16 cellular contexts compared by ENCODE assay signal in the genomic region with DNA sequence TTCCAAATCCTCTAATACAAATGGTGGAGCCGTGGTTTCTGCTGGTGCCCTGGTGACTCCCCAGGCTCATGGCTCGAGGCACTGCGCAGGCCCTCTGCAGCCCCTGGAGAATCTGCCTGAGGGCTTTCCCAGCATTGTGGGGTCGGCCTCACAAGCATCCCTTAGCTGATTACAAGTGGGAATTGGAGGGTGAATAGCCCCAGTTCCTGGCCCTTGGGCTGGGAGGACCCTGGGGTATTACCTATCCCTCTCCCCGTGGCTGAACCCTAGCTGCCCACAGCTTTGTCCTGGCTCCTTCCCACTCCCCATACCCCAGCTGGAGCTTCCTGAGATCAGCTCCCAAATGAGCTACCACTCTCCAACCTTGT.
DNase-seq lines count a peak whose midpoint lies in the region; ATAC-seq, FAIRE-seq and TF ChIP-seq lines count a peak whose summit lies in the region.
"Had no signal": no experiment of that assay in that cellular context is flagged by ENCODE, and none has a peak within 500 bp of the region (broad histone marks: within the 10 kb centered on the region; RNA-seq: fewer than 3 reads in every experiment).

No MANE protein-coding gene starts in this region.

- no peak for ATAC-seq in activated CD8-positive, alpha-beta memory T cell treated with anti-CD3 and anti-CD28 coated beads, Interleukin-2, amount 10 ng/mL, durations not matched to agents 7 days and 5 days

- H3K4me1 Mint-ChIP-seq in activated CD8-positive, alpha-beta memory T cell treated with anti-CD3 and anti-CD28 coated beads, Interleukin-2, amount 10 ng/mL, durations not matched to agents 7 days and 5 days = peaks cover 15% of the 10 kb centered on the region
- peaks cover 10 to 17% (median 16%) of the 10 kb centered on the region in 4 donors for H3K4me1 Mint-ChIP-seq in CD4-positive, alpha-beta memory T cell

- H3K9me3 ChIP-seq in H1 (ENCODE audit: insufficient read depth in 2 of 2, low read depth in 1 of 2, low read length in 1 of 2) = peaks cover 0 to 3% of the 10 kb centered on the region in 2 experiments; a peak in 1 of 4 replicates
- H3K9me3 ChIP-seq in neuronal stem cell (replicated peaks in 1 of 2; ENCODE audit: control insufficient read depth in 2 of 2, insufficient read depth in 1 of 2, low read depth in 1 of 2, low read length in 2 of 2) = peaks cover 0 to 2% of the 10 kb centered on the region in 2 donors
- H3K9me3 ChIP-seq in CD4-positive, alpha-beta memory T cell (ENCODE audit: control insufficient read depth in 1 of 2, low read length in 2 of 2) = no peaks in the 10 kb centered on the region
- H3K9me3 ChIP-seq: BLaER1 treated with 17β-estradiol and CSF1 and Interleukin-3, amounts not matched to agents 10 nM and 100 nM; Caco-2 had no signal

- no peaks in the 10 kb centered on the region for H3K23me2 ChIP-seq in H1 (ENCODE audit: low read depth, low read length)

- no peak for FAIRE-seq in H1 (lab: Jason Lieb, UNC)
- FAIRE-seq: D721Med, GM12892 had no signal

- H3K36me3 Mint-ChIP-seq in activated CD8-positive, alpha-beta memory T cell treated with anti-CD3 and anti-CD28 coated beads, Interleukin-2, amount 10 ng/mL, durations not matched to agents 7 days and 5 days = no peaks in the 10 kb centered on the region
- no peaks in the 10 kb centered on the region for H3K36me3 Mint-ChIP-seq in CD4-positive, alpha-beta memory T cell
- H3K36me3 Mint-ChIP-seq: CD4-positive, CD25-positive, alpha-beta regulatory T cell had no signal

- H3K14ac ChIP-seq in H1 (ENCODE audit: insufficient read length) (no peak overlapping the region), neuronal stem cell (ENCODE audit: low read length) (no peak overlapping the region)

- H3K4me3 Mint-ChIP-seq in activated CD8-positive, alpha-beta memory T cell treated with anti-CD3 and anti-CD28 coated beads, Interleukin-2, amount 10 ng/mL, durations not matched to agents 7 days and 5 days = no peak overlapping the region
- no peak overlapping the region for H3K4me3 Mint-ChIP-seq in CD4-positive, alpha-beta memory T cell
- H3K4me3 Mint-ChIP-seq: B cell; CD4-positive, CD25-positive, alpha-beta regulatory T cell; H9 had no signal

- no peak overlapping the region for H2BK15ac ChIP-seq in H1 (ENCODE audit: low read length)
- H2BK15ac ChIP-seq in neuronal stem cell (ENCODE audit: low read length) = no peak overlapping the region

- H3K27ac ChIP-seq in H1 (ENCODE audit: low read depth, low read length) (no peak overlapping the region), neuronal stem cell (replicated peaks; ENCODE audit: low read length) (no peak overlapping the region), brain microvascular endothelial cell (no peak overlapping the region)
- H3K27ac ChIP-seq in CD4-positive, alpha-beta memory T cell (ENCODE audit: low read depth, low read length) = no peak overlapping the region
- H3K27ac ChIP-seq: BLaER1 treated with 17β-estradiol and CSF1 and Interleukin-3, amounts not matched to agents 10 nM and 100 nM had no signal

- H2AFZ ChIP-seq in H1 (ENCODE audit: low read length) (peak overlapping the region; percentile 47; the same call in 1 of the 2 replicates), neuronal stem cell (ENCODE audit: low read length) (no peak overlapping the region)

- no peak overlapping the region for H4K8ac ChIP-seq in H1 (ENCODE audit: extremely low read depth, insufficient read depth, low read length)
- H4K8ac ChIP-seq in neuronal stem cell (ENCODE audit: low read depth, low read length) = no peak overlapping the region

- H3K27me3 ChIP-seq in H1 (replicated peaks in 1 of 4; ENCODE audit: control insufficient read depth in 3 of 4, extremely low read depth in 1 of 4, insufficient read depth in 3 of 4, low read length in 3 of 4) (no peaks in the 10 kb centered on the region), neuronal stem cell (ENCODE audit: control insufficient read depth in 3 of 3, insufficient read depth in 3 of 3, low read depth in 1 of 3, low read length in 3 of 3) (peaks cover 0 to 2% (median 0%) of the 10 kb centered on the region in 3 experiments), brain microvascular endothelial cell (replicated peaks) (no peaks in the 10 kb centered on the region)
- no peaks in the 10 kb centered on the region for H3K27me3 ChIP-seq in CD4-positive, alpha-beta memory T cell (ENCODE audit: insufficient read depth, low read length)
- H3K27me3 ChIP-seq: BLaER1 treated with 17β-estradiol and CSF1 and Interleukin-3, amounts not matched to agents 10 nM and 100 nM had no signal

- TF ChIP-seq CTCF in H1 (IDR thresholded peaks at IDR 0.05; ENCODE audit: control extremely low read depth in 1 of 3, insufficient read depth in 1 of 3, low read depth in 1 of 3, low read length in 3 of 3) = no peak
- TF ChIP-seq CTCF in brain microvascular endothelial cell (IDR thresholded peaks at IDR 0.05; ENCODE audit: low read depth, low read length, missing control alignments) = no peak

- H3K9me3 Mint-ChIP-seq in activated CD8-positive, alpha-beta memory T cell treated with anti-CD3 and anti-CD28 coated beads, Interleukin-2, amount 10 ng/mL, durations not matched to agents 7 days and 5 days (ENCODE audit: low read depth) = no peaks in the 10 kb centered on the region
- H3K9me3 Mint-ChIP-seq in CD4-positive, alpha-beta memory T cell = no peaks in the 10 kb centered on the region
- H3K9me3 Mint-ChIP-seq: CD4-positive, CD25-positive, alpha-beta regulatory T cell; H9 had no signal

- H3K4me3 ChIP-seq in H1 (ENCODE audit: extremely low read depth in 1 of 4, insufficient read depth in 2 of 4, low read depth in 3 of 4, low read length in 4 of 4) (no peak overlapping the region), neuronal stem cell (ENCODE audit: low read length in 2 of 2) (no peak overlapping the region), brain microvascular endothelial cell (ENCODE audit: low read depth, low read length) (no peak overlapping the region)
- no peak overlapping the region for H3K4me3 ChIP-seq in CD4-positive, alpha-beta memory T cell (ENCODE audit: low read length in 2 of 2)
- H3K4me3 ChIP-seq: BLaER1 treated with 17β-estradiol and CSF1 and Interleukin-3, amounts not matched to agents 10 nM and 100 nM had no signal

- H2BK12ac ChIP-seq in H1 (ENCODE audit: low read depth, low read length) = no peak overlapping the region
- H2BK12ac ChIP-seq in neuronal stem cell (ENCODE audit: low read length) = no peak overlapping the region

- in situ Hi-C loops in brain microvascular endothelial cell (cut with HindIII; ENCODE audit: low pct_ligation_motif_present, low sequenced_read_pairs) = no loop called here

- no peaks in the 10 kb centered on the region for H3K79me2 ChIP-seq in H1 (ENCODE audit: control insufficient read depth in 1 of 2, insufficient read depth in 2 of 2, low read length in 2 of 2)

- no peaks in the 10 kb centered on the region for H3K27me3 Mint-ChIP-seq in activated CD8-positive, alpha-beta memory T cell treated with anti-CD3 and anti-CD28 coated beads, Interleukin-2, amount 10 ng/mL, durations not matched to agents 7 days and 5 days
- H3K27me3 Mint-ChIP-seq in CD4-positive, alpha-beta memory T cell = no peaks in the 10 kb centered on the region
- H3K27me3 Mint-ChIP-seq: B cell; CD4-positive, CD25-positive, alpha-beta regulatory T cell had no signal

- H2AK5ac ChIP-seq in H1 (ENCODE audit: low read depth, low read length) = no peak overlapping the region
- peak overlapping the region; percentile 5 for H2AK5ac ChIP-seq in neuronal stem cell (ENCODE audit: low read depth, low read length)

- TF ChIP-seq POLR2A in H1 (IDR thresholded peaks at IDR 0.05; ENCODE audit: control extremely low read depth in 1 of 2, low read depth in 2 of 2, low read length in 2 of 2) = no peak

- H4K91ac ChIP-seq in H1 (replicated peaks; ENCODE audit: insufficient read length, low read length) (no peak overlapping the region), neuronal stem cell (ENCODE audit: low read depth, low read length, poor library complexity) (no peak overlapping the region)

- no peak for TF ChIP-seq EP300 in H1 (IDR thresholded peaks at IDR 0.05; ENCODE audit: borderline replicate concordance in 1 of 2, low read depth in 2 of 2, low read length in 2 of 2)

- 96% methylated on average over 5 of the region's 5 CpGs; no CpG with 5 or more reads in 1 of the 2 experiments for WGBS in H1 (ENCODE audit: extremely low coverage in 1 of 2, insufficient coverage in 1 of 2, insufficient read length in 1 of 2, insufficient replicate concordance in 2 of 2, low coverage in 1 of 2, low lambda C conversion rate in 2 of 2, missing lambda C conversion rate in 1 of 2), 2 experiments
- no CpG with 5 or more reads among the region's 5 CpGs for WGBS in neuronal stem cell (ENCODE audit: extremely low coverage in 2 of 2, insufficient read length in 2 of 2, insufficient replicate concordance in 1 of 2), 2 donors

- H3K23ac ChIP-seq in H1 (ENCODE audit: insufficient read length) (no peak overlapping the region), neuronal stem cell (ENCODE audit: low read depth, low read length, poor library complexity) (no peak overlapping the region)

- CTCF ChIA-PET in activated CD8-positive, alpha-beta memory T cell treated with anti-CD3 and anti-CD28 coated beads, Interleukin-2, amount 10 ng/mL, durations not matched to agents 7 days and 5 days (lab: Charles Lee) = no interaction called here
- CTCF ChIA-PET in H1 (lab: Charles Lee; ENCODE audit: partially characterized antibody) = interaction anchor here (1.0 to 1.8 kb wide), 3 partner anchors 9 to 44 kb away, joined by 4 read pairs; no protein-coding TSS in a partner anchor
- CTCF ChIA-PET in CD4-positive, alpha-beta memory T cell (lab: Charles Lee; ENCODE audit: partially characterized antibody) = no interaction called here

- H3K27ac Mint-ChIP-seq in activated CD8-positive, alpha-beta memory T cell treated with anti-CD3 and anti-CD28 coated beads, Interleukin-2, amount 10 ng/mL, durations not matched to agents 7 days and 5 days = no peak overlapping the region
- no peak overlapping the region for H3K27ac Mint-ChIP-seq in CD4-positive, alpha-beta memory T cell
- H3K27ac Mint-ChIP-seq: B cell, H9 had no signal

- H2BK5ac ChIP-seq in H1 (ENCODE audit: low read depth, low read length) = no peak overlapping the region
- peak overlapping the region; percentile 73 for H2BK5ac ChIP-seq in neuronal stem cell (ENCODE audit: low read length)

- H3K56ac ChIP-seq in H1 (replicated peaks; ENCODE audit: insufficient read length, low read depth, low read length) = no peak overlapping the region

- H3K4me1 ChIP-seq in H1 (replicated peaks in 1 of 4; ENCODE audit: control insufficient read depth in 3 of 4, insufficient read depth in 4 of 4, low read length in 3 of 4) (peaks cover 0 to 12% (median 2%) of the 10 kb centered on the region in 4 experiments; a peak in 3 of 7 replicates), neuronal stem cell (ENCODE audit: control insufficient read depth in 2 of 2, insufficient read depth in 1 of 2, low read depth in 1 of 2, low read length in 2 of 2) (no peaks in the 10 kb centered on the region)
- H3K4me1 ChIP-seq in CD4-positive, alpha-beta memory T cell (ENCODE audit: insufficient read depth, low read length) = peaks cover 6% of the 10 kb centered on the region
- H3K4me1 ChIP-seq: Caco-2 had no signal

- no peak overlapping the region for H2BK20ac ChIP-seq in H1 (ENCODE audit: low read length)

- no peaks in the 10 kb centered on the region for H3K79me1 ChIP-seq in H1 (ENCODE audit: low read depth, low read length)
- no peaks in the 10 kb centered on the region for H3K79me1 ChIP-seq in neuronal stem cell (ENCODE audit: low read depth, low read length)

- POLR2A ChIA-PET in H1 (lab: Charles Lee; ENCODE audit: partially characterized antibody) = no interaction called here
- POLR2A ChIA-PET in CD4-positive, alpha-beta memory T cell (lab: Charles Lee; ENCODE audit: partially characterized antibody) = no interaction called here

- no peaks in the 10 kb centered on the region for H3K36me3 ChIP-seq in H1 (ENCODE audit: control insufficient read depth in 2 of 4, insufficient read depth in 4 of 4, low read length in 3 of 4)
- H3K36me3 ChIP-seq in neuronal stem cell (replicated peaks in 1 of 2; ENCODE audit: control insufficient read depth in 2 of 2, insufficient read depth in 2 of 2, low read length in 2 of 2) = no peaks in the 10 kb centered on the region
- no peaks in the 10 kb centered on the region for H3K36me3 ChIP-seq in brain microvascular endothelial cell (replicated peaks)
- H3K36me3 ChIP-seq in CD4-positive, alpha-beta memory T cell (ENCODE audit: insufficient read depth, low read length) = no peaks in the 10 kb centered on the region
- H3K36me3 ChIP-seq: BLaER1 treated with 17β-estradiol and CSF1 and Interleukin-3, amounts not matched to agents 10 nM and 100 nM had no signal

- TF ChIP-seq RAD21 in H1 (IDR thresholded peaks at IDR 0.05 in 1 of 2, conservative IDR thresholded peaks at IDR 0.05 in 1 of 2; ENCODE audit: low read depth in 2 of 2, low read length in 2 of 2) = no peak

- H4K20me1 ChIP-seq in H1 (replicated peaks in 1 of 2; ENCODE audit: control insufficient read depth in 1 of 2, insufficient read depth in 2 of 2, low read length in 2 of 2) = no peaks in the 10 kb centered on the region
- H4K20me1 ChIP-seq: BLaER1 treated with 17β-estradiol and CSF1 and Interleukin-3, amounts not matched to agents 10 nM and 100 nM had no signal

- H3K4ac ChIP-seq in H1 (replicated peaks; ENCODE audit: insufficient read length, low read depth, low read length) = no peak overlapping the region
- no peak overlapping the region for H3K4ac ChIP-seq in neuronal stem cell (ENCODE audit: low read length)

- DNase-seq in activated CD8-positive, alpha-beta memory T cell treated with anti-CD3 and anti-CD28 coated beads for 24 hours = peak; percentile 21
- no peak for DNase-seq in activated CD8-positive, alpha-beta memory T cell treated with anti-CD3 and anti-CD28 coated beads, Interleukin-2, amount 10 ng/mL, durations not matched to agents 7 days and 5 days
- DNase-seq in H1 (ENCODE audit: low read depth in 1 of 2, low spot score in 2 of 2) (peak in 1 of 2 experiments; percentile 32), neuronal stem cell (ENCODE audit: low spot score) (no peak), brain microvascular endothelial cell (no peak), DMS79 (lab: John Stamatoyannopoulos, UW) (no peak)
- no peak for DNase-seq in CD4-positive, alpha-beta memory T cell
- DNase-seq: Caco-2; CD4-positive, CD25-positive, alpha-beta regulatory T cell; GDM1; GOT3; H9 had no signal

- no peak overlapping the region for H2BK120ac ChIP-seq in H1 (replicated peaks; ENCODE audit: low read depth, low read length)
- H2BK120ac ChIP-seq in neuronal stem cell (ENCODE audit: low read depth, low read length) = no peak overlapping the region

- H4K5ac ChIP-seq in H1 (ENCODE audit: insufficient read length, low read depth, low read length) = no peak overlapping the region

- H3K9ac ChIP-seq in H1 (replicated peaks in 1 of 4; ENCODE audit: extremely low read depth in 1 of 4, low read depth in 3 of 4, low read length in 3 of 4) = no peak overlapping the region
- no peak overlapping the region for H3K9ac ChIP-seq in neuronal stem cell (ENCODE audit: low read depth, low read length, poor library complexity)
- H3K9ac ChIP-seq: BLaER1 treated with 17β-estradiol and CSF1 and Interleukin-3, amounts not matched to agents 10 nM and 100 nM had no signal

- intact Hi-C loops in CD4-positive, alpha-beta memory T cell (cut with micrococcal nuclease) = no loop called here

- H3K18ac ChIP-seq in H1 (ENCODE audit: extremely low read depth, low read length) (no peak overlapping the region), neuronal stem cell (ENCODE audit: low read length) (no peak overlapping the region)

- H3K4me2 ChIP-seq in H1 (ENCODE audit: insufficient read depth in 1 of 2, low read depth in 2 of 2, low read length in 2 of 2) (no peak overlapping the region; a peak in 1 of 4 replicates), neuronal stem cell (ENCODE audit: insufficient read depth, low read length, poor library complexity, severe bottlenecking) (no peak overlapping the region)
- H3K4me2 ChIP-seq: BLaER1 treated with 17β-estradiol and CSF1 and Interleukin-3, amounts not matched to agents 10 nM and 100 nM had no signal
